18 cellular contexts compared by ENCODE assay signal in genomic region chrX:46328133-46328532, GRCh38.
DNase-seq lines count a peak whose midpoint lies in the region; ATAC-seq, FAIRE-seq and TF ChIP-seq lines count a peak whose summit lies in the region.
"Had no signal": no experiment of that assay in that cellular context is flagged by ENCODE, and none has a peak within 500 bp of the region (broad histone marks: within the 10 kb centered on the region; RNA-seq: fewer than 3 reads in every experiment).

No MANE protein-coding gene starts in this region.

- peak overlapping the region; percentile 51; the same call in 1 of the 2 replicates for H3K9ac ChIP-seq in HUES48 (ENCODE audit: low read depth, low read length)
- peak overlapping the region; percentile 40 for H3K9ac ChIP-seq in skeletal muscle satellite cell (ENCODE audit: low read depth, low read length)

- ATAC-seq in WTC11: no peak

- peak overlapping the region; percentile 77 for H3K4me2 ChIP-seq in skeletal muscle satellite cell (ENCODE audit: low read length)

- H3K4me3 Mint-ChIP-seq in WTC11 (peak overlapping the region; percentile 34; the same call in 1 of the 2 replicates), nephron progenitor cell (no peak overlapping the region)
- H3K4me3 Mint-ChIP-seq: B cell, naive B cell had no signal

- no peaks in the 10 kb centered on the region for H3K9me3 ChIP-seq in HUES48 (ENCODE audit: control insufficient read depth, insufficient read depth, low read length)
- no peaks in the 10 kb centered on the region for H3K9me3 ChIP-seq in skeletal muscle satellite cell (replicated peaks; ENCODE audit: low read length)
- H3K9me3 ChIP-seq: prostate gland, spleen had no signal

- H3K36me3 Mint-ChIP-seq in WTC11: 0 out of 2 replicates have a peak, but pooled peaks cover 3% of the 10 kb centered on the region
- no peaks in the 10 kb centered on the region for H3K36me3 Mint-ChIP-seq in nephron progenitor cell (ENCODE audit: low read depth)
- H3K36me3 Mint-ChIP-seq: naive B cell had no signal

- H3K27ac Mint-ChIP-seq in WTC11 (peak overlapping the region; percentile 100), nephron progenitor cell (no peak overlapping the region)
- H3K27ac Mint-ChIP-seq: B cell, naive B cell had no signal

- FAIRE-seq in GM12892 (lab: Jason Lieb, UNC) (no peak), H54 (lab: Jason Lieb, UNC) (no peak)
- FAIRE-seq: frontal cortex had no signal

- DNase-seq in WTC11 (ENCODE audit: low spot score) (no peak), iPS-NIHi7 (ENCODE audit: extremely low spot score) (peak; percentile 22), GM12892 (ENCODE audit: insufficient read length) (no peak), NCI-H2029 treated with DMSO at 0.1 percent for 48 hours (lab: John Stamatoyannopoulos, UW) (no peak), nephron progenitor cell (no peak), H54 (ENCODE audit: insufficient read length, low spot score) (no peak)
- DNase-seq: activated CD4-positive, alpha-beta T cell treated with anti-CD3 and anti-CD28 coated beads for 48 hours; activated CD8-positive, alpha-beta memory T cell treated with anti-CD3 and anti-CD28 coated beads, Interleukin-2, amount 50 U/mL, for 48 hours; naive B cell; NCI-H1436 treated with DMSO at 0.1 percent for 48 hours; NCI-H774; OCI-M1; spleen had no signal

- H3K4me3 ChIP-seq in HUES48 (ENCODE audit: low read depth, low read length) (peak overlapping the region; percentile 32), skeletal muscle satellite cell (ENCODE audit: low read length) (no peak overlapping the region)
- H3K4me3 ChIP-seq: prostate gland, spleen had no signal

- H3K4me1 ChIP-seq in HUES48 (ENCODE audit: control insufficient read depth, insufficient read depth, low read length) (peaks cover 50% of the 10 kb centered on the region), skeletal muscle satellite cell (ENCODE audit: control insufficient read depth, insufficient read depth, low read length) (peaks cover 33% of the 10 kb centered on the region)
- H3K4me1 ChIP-seq: prostate gland had no signal

- TF ChIP-seq POLR2A in GM12892 (IDR thresholded peaks at IDR 0.05; ENCODE audit: low read depth, low read length) (no peak), H54 (IDR thresholded peaks at IDR 0.05; ENCODE audit: low read depth, low read length) (no peak)

- H3K36me3 ChIP-seq in HUES48 (ENCODE audit: control insufficient read depth, insufficient read depth, low read length) (no peaks in the 10 kb centered on the region), skeletal muscle satellite cell (ENCODE audit: insufficient read depth, low read length) (no peaks in the 10 kb centered on the region)
- H3K36me3 ChIP-seq: prostate gland, spleen had no signal

- no peaks in the 10 kb centered on the region for H3K9me3 Mint-ChIP-seq in WTC11
- H3K9me3 Mint-ChIP-seq in nephron progenitor cell: peaks cover 38% of the 10 kb centered on the region

- POLR2A ChIA-PET in WTC11 (lab: Charles Lee): no interaction called here

- H3K27ac ChIP-seq in HUES48 (ENCODE audit: low read depth, low read length): peak overlapping the region; percentile 96
- H3K27ac ChIP-seq: prostate gland had no signal

- H3K27me3 Mint-ChIP-seq in WTC11 (ENCODE audit: low read depth) (no peaks in the 10 kb centered on the region; the same call in none of the 2 replicates), nephron progenitor cell (ENCODE audit: low read depth, poor library complexity) (no peaks in the 10 kb centered on the region)

- H3K4me1 Mint-ChIP-seq in WTC11 (peaks cover 46% of the 10 kb centered on the region), nephron progenitor cell (peaks cover 34% of the 10 kb centered on the region)
- H3K4me1 Mint-ChIP-seq: B cell, naive B cell had no signal

- H3K27me3 ChIP-seq in HUES48 (ENCODE audit: control insufficient read depth, insufficient read depth, low read length): no peaks in the 10 kb centered on the region
- no peaks in the 10 kb centered on the region for H3K27me3 ChIP-seq in skeletal muscle satellite cell (ENCODE audit: control insufficient read depth, insufficient read depth, low read length)

- TF ChIP-seq CTCF in WTC11 (IDR thresholded peaks at IDR 0.05) (no peak), nephron progenitor cell (IDR thresholded peaks at IDR 0.05) (no peak)

- CTCF ChIA-PET in WTC11 (lab: Charles Lee): interaction anchor here (1.1 kb wide), 1 partner anchor 20 kb away, joined by 3 read pairs; no protein-coding TSS in a partner anchor

TF ChIP-seq in WTC11, 78 proteins besides CTCF, POLR2A, EP300 and RAD21:
- TF ChIP-seq FOXK1 (CRISPR knock-in tag; IDR thresholded peaks at IDR 0.05) (no peak), TEAD1 (CRISPR knock-in tag; IDR thresholded peaks at IDR 0.05) (no peak), STAT6 (CRISPR knock-in tag; conservative IDR thresholded peaks at IDR 0.05; ENCODE audit: low read depth) (no peak), HMGA2 (CRISPR knock-in tag; IDR thresholded peaks at IDR 0.05) (no peak), ZNF396 (CRISPR knock-in tag; IDR thresholded peaks at IDR 0.05; ENCODE audit: borderline replicate concordance) (no peak), GTF2I (CRISPR knock-in tag; conservative IDR thresholded peaks at IDR 0.05) (no peak), ZNF263 (CRISPR knock-in tag; IDR thresholded peaks at IDR 0.05; ENCODE audit: low read depth) (no peak)
- TF ChIP-seq, protein P1, sequence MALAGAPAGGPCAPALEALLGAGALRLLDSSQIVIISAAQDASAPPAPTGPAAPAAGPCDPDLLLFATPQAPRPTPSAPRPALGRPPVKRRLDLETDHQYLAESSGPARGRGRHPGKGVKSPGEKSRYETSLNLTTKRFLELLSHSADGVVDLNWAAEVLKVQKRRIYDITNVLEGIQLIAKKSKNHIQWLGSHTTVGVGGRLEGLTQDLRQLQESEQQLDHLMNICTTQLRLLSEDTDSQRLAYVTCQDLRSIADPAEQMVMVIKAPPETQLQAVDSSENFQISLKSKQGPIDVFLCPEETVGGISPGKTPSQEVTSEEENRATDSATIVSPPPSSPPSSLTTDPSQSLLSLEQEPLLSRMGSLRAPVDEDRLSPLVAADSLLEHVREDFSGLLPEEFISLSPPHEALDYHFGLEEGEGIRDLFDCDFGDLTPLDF (CRISPR knock-in tag; IDR thresholded peaks at IDR 0.05): no peak
- TF ChIP-seq, protein P2, sequence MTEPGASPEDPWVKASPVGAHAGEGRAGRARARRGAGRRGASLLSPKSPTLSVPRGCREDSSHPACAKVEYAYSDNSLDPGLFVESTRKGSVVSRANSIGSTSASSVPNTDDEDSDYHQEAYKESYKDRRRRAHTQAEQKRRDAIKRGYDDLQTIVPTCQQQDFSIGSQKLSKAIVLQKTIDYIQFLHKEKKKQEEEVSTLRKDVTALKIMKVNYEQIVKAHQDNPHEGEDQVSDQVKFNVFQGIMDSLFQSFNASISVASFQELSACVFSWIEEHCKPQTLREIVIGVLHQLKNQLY (CRISPR knock-in tag; IDR thresholded peaks at IDR 0.05): no peak
